ENCODE assay signal across 12 cellular contexts in genomic region chr2:215635788-215636139, GRCh38.
A peak's percentile ranks its signal among the peaks of the same experiment; 100 is the strongest.
DNase-seq lines count a peak whose midpoint lies in the region; ATAC-seq and TF ChIP-seq lines count a peak whose summit lies in the region.
"Had no signal": no experiment of that assay in that cellular context is flagged by ENCODE, and none has a peak within 500 bp of the region (broad histone marks: within the 10 kb centered on the region; RNA-seq: fewer than 3 reads in every experiment).

No MANE protein-coding gene starts in this region.

- TF ChIP-seq CTCF in MCF 10A (IDR thresholded peaks at IDR 0.05; ENCODE audit: unreplicated experiment) (no peak), breast epithelium (IDR thresholded peaks at IDR 0.05) (no peak), adrenal gland (IDR thresholded peaks at IDR 0.05) (peak in 5 of 6 experiments; percentile 9 to 31 (median 30)), fibroblast of the aortic adventitia (IDR thresholded peaks at IDR 0.05; ENCODE audit: insufficient read depth, low read length) (peak; percentile 31), upper lobe of right lung (IDR thresholded peaks at IDR 0.05) (no peak), uterus (IDR thresholded peaks at IDR 0.05) (no peak)

- H3K4me3 Mint-ChIP-seq in MCF 10A (ENCODE audit: unreplicated experiment) = no peak overlapping the region
- H3K4me3 Mint-ChIP-seq: activated naive CD4-positive, alpha-beta T cell treated with anti-CD3 and anti-CD28 coated beads, Interleukin-2, amount 50 U/mL, for 24 hours had no signal

- no peaks in the 10 kb centered on the region for H3K36me3 ChIP-seq in breast epithelium
- no peaks in the 10 kb centered on the region for H3K36me3 ChIP-seq in adrenal gland (replicated peaks in 1 of 2)
- H3K36me3 ChIP-seq in upper lobe of right lung = no peaks in the 10 kb centered on the region
- no peaks in the 10 kb centered on the region for H3K36me3 ChIP-seq in uterus
- H3K36me3 ChIP-seq: Peyer's patch had no signal

- CTCF ChIA-PET in MCF 10A (lab: Yijun Ruan, JAX) = interaction anchor here (0.9 kb wide), 1 partner anchor 294 kb away, joined by 5 read pairs; no protein-coding TSS in a partner anchor

- peaks cover 6% of the 10 kb centered on the region for H3K4me1 Mint-ChIP-seq in MCF 10A (ENCODE audit: insufficient read depth, unreplicated experiment)
- H3K4me1 Mint-ChIP-seq: activated naive CD4-positive, alpha-beta T cell treated with anti-CD3 and anti-CD28 coated beads, Interleukin-2, amount 50 U/mL, for 24 hours had no signal

- POLR2A ChIA-PET in MCF 10A (lab: Yijun Ruan, JAX) = interaction anchor here (0.6 to 0.7 kb wide), 3 partner anchors 11 to 144 kb away, joined by 3 to 4 read pairs (median 3); no protein-coding TSS in a partner anchor

- H3K27me3 ChIP-seq in breast epithelium (no peaks in the 10 kb centered on the region), adrenal gland (no peaks in the 10 kb centered on the region), upper lobe of right lung (no peaks in the 10 kb centered on the region), uterus (no peaks in the 10 kb centered on the region)
- H3K27me3 ChIP-seq: dorsolateral prefrontal cortex, Peyer's patch had no signal

- H3K27me3 Mint-ChIP-seq in MCF 10A (ENCODE audit: insufficient read depth, unreplicated experiment) = no peaks in the 10 kb centered on the region
- H3K27me3 Mint-ChIP-seq: activated naive CD4-positive, alpha-beta T cell treated with anti-CD3 and anti-CD28 coated beads, Interleukin-2, amount 50 U/mL, for 24 hours had no signal

- intact Hi-C loops in MCF 10A (cut with micrococcal nuclease) = no loop called here
- intact Hi-C loops in breast epithelium (cut with DNase I; ENCODE audit: low total_unique reads) = no loop called here
- intact Hi-C loops in adrenal gland (cut with DNase I) = no loop called here
- intact Hi-C loops in upper lobe of right lung (cut with DNase I) = no loop called here
- intact Hi-C loops in uterus (cut with DNase I; ENCODE audit: low total_unique reads) = no loop called here

- H3K9me3 Mint-ChIP-seq in MCF 10A (ENCODE audit: unreplicated experiment) = peaks cover 57% of the 10 kb centered on the region

- peaks cover 6% of the 10 kb centered on the region for H3K36me3 Mint-ChIP-seq in MCF 10A (ENCODE audit: insufficient read depth, unreplicated experiment)

- H3K27ac ChIP-seq in breast epithelium (no peak overlapping the region), adrenal gland (no peak overlapping the region), upper lobe of right lung (no peak overlapping the region), uterus (no peak overlapping the region)
- H3K27ac ChIP-seq: dorsolateral prefrontal cortex, Peyer's patch had no signal

- DNase-seq in MCF 10A (ENCODE audit: unreplicated experiment) = peak; percentile 51
- DNase-seq in breast epithelium (ENCODE audit: low spot score in 2 of 2) = no peak
- peak in 4 of 7 donors; percentile 28 to 58 (median 38) for DNase-seq in adrenal gland
- DNase-seq in fibroblast of the aortic adventitia (ENCODE audit: low read depth) = peak; percentile 65
- DNase-seq in upper lobe of right lung = no peak
- no peak for DNase-seq in uterus
- DNase-seq: AML-193, dorsolateral prefrontal cortex, Peyer's patch had no signal

- H3K4me1 ChIP-seq in breast epithelium (no peaks in the 10 kb centered on the region), adrenal gland (replicated peaks in 1 of 2) (peaks cover 0 to 4% of the 10 kb centered on the region in 2 donors), upper lobe of right lung (no peaks in the 10 kb centered on the region), uterus (no peaks in the 10 kb centered on the region)
- H3K4me1 ChIP-seq: Peyer's patch had no signal

- H3K27ac Mint-ChIP-seq in MCF 10A (ENCODE audit: low read depth, unreplicated experiment) = no peak overlapping the region
- H3K27ac Mint-ChIP-seq: activated naive CD4-positive, alpha-beta T cell treated with anti-CD3 and anti-CD28 coated beads, Interleukin-2, amount 50 U/mL, for 24 hours had no signal

- BruUV-seq in MCF 10A (replicated peaks; lab: Mats Ljungman, UMichigan) = no TSS peak

- no peak for TF ChIP-seq POLR2A in breast epithelium (IDR thresholded peaks at IDR 0.05)
- no peak for TF ChIP-seq POLR2A in adrenal gland (IDR thresholded peaks at IDR 0.05)
- no peak for TF ChIP-seq POLR2A in uterus (IDR thresholded peaks at IDR 0.05)

- WGBS in adrenal gland, 4 donors = 33 to 41% (median 36%) methylated on average over 2 of the region's 2 CpGs

- H3K4me3 ChIP-seq in breast epithelium (no peak overlapping the region), adrenal gland (no peak overlapping the region), fibroblast of the aortic adventitia (ENCODE audit: low read depth, low read length) (no peak overlapping the region), upper lobe of right lung (no peak overlapping the region), uterus (no peak overlapping the region)
- H3K4me3 ChIP-seq: dorsolateral prefrontal cortex, Peyer's patch had no signal

- H3K9me3 ChIP-seq in breast epithelium = peaks cover 0 to 16% of the 10 kb centered on the region in 2 donors
- H3K9me3 ChIP-seq in adrenal gland (replicated peaks in 1 of 3) = peaks cover 0 to 5% (median 0%) of the 10 kb centered on the region in 3 donors
- H3K9me3 ChIP-seq in upper lobe of right lung = peaks cover 2% of the 10 kb centered on the region
- no peaks in the 10 kb centered on the region for H3K9me3 ChIP-seq in uterus
- H3K9me3 ChIP-seq: Peyer's patch had no signal

- ATAC-seq in upper lobe of right lung (peak; percentile 23), GM21390 (IDR thresholded peaks at IDR 0.05; ENCODE audit: unreplicated experiment) (no peak), HG03469 (IDR thresholded peaks at IDR 0.05; ENCODE audit: unreplicated experiment) (no peak)

Comparison
In these comparisons a context has a peak if more than half of its experiments do, and no peak if none do; other contexts are left out.
1. DNase-seq: peak in MCF 10A (single experiment), adrenal gland (4 of 7) and fibroblast of the aortic adventitia (single experiment); none in breast epithelium (0 of 2), upper lobe of right lung (single experiment) and uterus (0 of 2).
2. CTCF ChIP-seq: peak in adrenal gland (5 of 6) and fibroblast of the aortic adventitia (single experiment); none in MCF 10A (single experiment), breast epithelium (0 of 3), upper lobe of right lung (single experiment) and uterus (0 of 4).